ENCODE assay signal across 11 cellular contexts in the genomic region with DNA sequence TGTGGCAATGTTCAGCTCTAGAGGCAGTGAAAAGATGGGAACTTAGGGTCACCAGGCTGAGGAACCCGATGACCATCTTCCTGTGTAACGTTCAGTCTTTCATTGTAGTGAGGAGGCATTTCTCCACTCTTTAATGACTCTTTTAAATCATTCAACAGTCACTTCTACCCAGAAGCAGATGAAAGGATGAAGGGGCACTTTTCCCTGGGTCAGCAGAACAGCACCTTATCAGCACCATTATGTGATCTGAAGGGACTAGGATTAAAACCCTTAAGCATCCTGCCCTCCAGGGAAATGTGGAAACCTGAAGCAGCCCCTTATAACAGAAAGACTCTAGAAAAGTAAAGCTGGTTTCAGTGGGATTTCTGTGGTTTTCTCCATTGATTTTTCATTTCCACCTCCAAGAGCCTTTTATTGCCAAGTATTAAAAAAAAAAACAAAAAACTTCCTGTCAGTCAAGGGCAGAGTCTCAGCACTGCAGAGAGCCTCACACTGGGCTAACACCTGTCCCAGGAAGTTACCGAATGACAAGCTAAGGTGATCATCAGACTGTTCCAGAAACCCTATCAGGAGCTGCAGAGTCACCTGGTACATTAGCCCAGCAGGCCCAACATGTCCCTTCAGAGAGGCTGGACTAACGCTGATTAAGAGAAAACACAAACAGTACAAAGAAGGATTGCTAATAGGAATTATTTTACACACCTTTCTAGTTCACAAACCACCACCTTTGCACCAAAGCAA.
DNase-seq lines count a peak whose midpoint lies in the region; ATAC-seq and TF ChIP-seq lines count a peak whose summit lies in the region.
"Had no signal": no experiment of that assay in that cellular context is flagged by ENCODE, and none has a peak within 500 bp of the region (broad histone marks: within the 10 kb centered on the region; RNA-seq: fewer than 3 reads in every experiment).

No MANE protein-coding gene starts in this region.

- DNase-seq in NCI-H2196 (lab: John Stamatoyannopoulos, UW; ENCODE audit: unreplicated experiment) (peak; percentile 13), esophagus muscularis mucosa (ENCODE audit: extremely low spot score) (peak; percentile 29), smooth muscle cell (lab: John Stamatoyannopoulos, UW; ENCODE audit: unreplicated experiment) (no peak), brain microvascular endothelial cell (no peak)
- no peak for DNase-seq in activated T-cell treated with anti-CD3 and anti-CD28 coated beads, Interleukin-2, amount 50 U/mL, for 24 hours
- DNase-seq: activated CD4-positive, alpha-beta T cell treated with anti-CD3 and anti-CD28 coated beads for 1 hour; NCI-H1048; stimulated activated CD4-positive, alpha-beta T cell treated with anti-CD3 and anti-CD28 coated beads, Interleukin-4, amount 100 ng/mL, for 24 hours had no signal

- ATAC-seq in GM18867 (IDR thresholded peaks at IDR 0.05; ENCODE audit: unreplicated experiment) (peak; percentile 51), HG02623 (IDR thresholded peaks at IDR 0.05; ENCODE audit: unreplicated experiment) (no peak)
- ATAC-seq: SK-N-SH treated with all-trans-retinoic acid at 6 μM for 48 hours had no signal

- no peak overlapping the region for H3K4me3 Mint-ChIP-seq in activated T-cell treated with anti-CD3 and anti-CD28 coated beads, Interleukin-2, amount 50 U/mL, for 24 hours

- TF ChIP-seq POLR2A in esophagus muscularis mucosa (IDR thresholded peaks at IDR 0.05; ENCODE audit: low read depth), result no peak

- peaks cover 5% of the 10 kb centered on the region for H3K79me2 ChIP-seq in smooth muscle cell (ENCODE audit: low read depth)

- TF ChIP-seq EP300 in esophagus muscularis mucosa (IDR thresholded peaks at IDR 0.05), result no peak

- H2AFZ ChIP-seq in smooth muscle cell (ENCODE audit: low read depth), result no peak overlapping the region

- TF ChIP-seq CTCF in esophagus muscularis mucosa (IDR thresholded peaks at IDR 0.05) (no peak), smooth muscle cell (IDR thresholded peaks at IDR 0.05; ENCODE audit: borderline replicate concordance, insufficient read depth, poor library complexity, severe bottlenecking) (no peak), brain microvascular endothelial cell (IDR thresholded peaks at IDR 0.05; ENCODE audit: low read depth, low read length, missing control alignments) (no peak)

- no peaks in the 10 kb centered on the region for H3K36me3 Mint-ChIP-seq in activated T-cell treated with anti-CD3 and anti-CD28 coated beads, Interleukin-2, amount 50 U/mL, for 24 hours (ENCODE audit: low read depth)

- H3K36me3 ChIP-seq in esophagus muscularis mucosa (no peaks in the 10 kb centered on the region), smooth muscle cell (ENCODE audit: low read depth) (no peaks in the 10 kb centered on the region), brain microvascular endothelial cell (replicated peaks) (no peaks in the 10 kb centered on the region)

- no peak overlapping the region for H3K27ac Mint-ChIP-seq in activated T-cell treated with anti-CD3 and anti-CD28 coated beads, Interleukin-2, amount 50 U/mL, for 24 hours

- H3K27me3 Mint-ChIP-seq in activated T-cell treated with anti-CD3 and anti-CD28 coated beads, Interleukin-2, amount 50 U/mL, for 24 hours, result peaks cover 30% of the 10 kb centered on the region

- no peaks in the 10 kb centered on the region for H3K4me1 Mint-ChIP-seq in activated T-cell treated with anti-CD3 and anti-CD28 coated beads, Interleukin-2, amount 50 U/mL, for 24 hours (ENCODE audit: low read depth)

- H3K4me1 ChIP-seq in esophagus muscularis mucosa, result peaks cover 15 to 59% (median 42%) of the 10 kb centered on the region in 4 donors
- peaks cover 26% of the 10 kb centered on the region for H3K4me1 ChIP-seq in smooth muscle cell (ENCODE audit: low read depth)

- H3K9me3 ChIP-seq in esophagus muscularis mucosa (no peaks in the 10 kb centered on the region), smooth muscle cell (replicated peaks; ENCODE audit: low read depth) (no peaks in the 10 kb centered on the region)

- no peak overlapping the region for H3K4me3 ChIP-seq in esophagus muscularis mucosa
- H3K4me3 ChIP-seq in smooth muscle cell, result no peak overlapping the region
- no peak overlapping the region for H3K4me3 ChIP-seq in brain microvascular endothelial cell (ENCODE audit: low read depth, low read length)

- intact Hi-C loops in esophagus muscularis mucosa (cut with DNase I), result loop anchor here (10.0 kb wide), 1 partner anchor 134 kb away; no protein-coding TSS in a partner anchor

- H3K27ac ChIP-seq in esophagus muscularis mucosa (replicated peaks in 1 of 4), result peak overlapping the region; percentile 74 to 84 (median 82)
- H3K27ac ChIP-seq in smooth muscle cell (ENCODE audit: low read depth), result peak overlapping the region; percentile 98
- H3K27ac ChIP-seq in brain microvascular endothelial cell, result no peak overlapping the region

- in situ Hi-C loops in brain microvascular endothelial cell (cut with HindIII; ENCODE audit: low pct_ligation_motif_present, low sequenced_read_pairs), result no loop called here

- H3F3A ChIP-seq in smooth muscle cell (ENCODE audit: low read depth), result peaks cover 15% of the 10 kb centered on the region

- H3K27me3 ChIP-seq in esophagus muscularis mucosa (no peaks in the 10 kb centered on the region), smooth muscle cell (ENCODE audit: low read depth) (no peaks in the 10 kb centered on the region), brain microvascular endothelial cell (replicated peaks) (no peaks in the 10 kb centered on the region)

- no peaks in the 10 kb centered on the region for H4K20me1 ChIP-seq in smooth muscle cell (ENCODE audit: low read depth)

- H3K4me2 ChIP-seq in smooth muscle cell, result no peak overlapping the region

- no peak overlapping the region for H3K9ac ChIP-seq in smooth muscle cell (ENCODE audit: low read depth)

- no peaks in the 10 kb centered on the region for H3K9me3 Mint-ChIP-seq in activated T-cell treated with anti-CD3 and anti-CD28 coated beads, Interleukin-2, amount 50 U/mL, for 24 hours

- WGBS in esophagus muscularis mucosa, result 71% methylated on average over 4 of the region's 4 CpGs
- 51% methylated on average over 4 of the region's 4 CpGs for WGBS in smooth muscle cell (ENCODE audit: low lambda C conversion rate)

Comparison
In these comparisons a context has a peak if more than half of its experiments do, and no peak if none do; other contexts are left out.
1. DNase-seq: peak in NCI-H2196 (single experiment) and esophagus muscularis mucosa (single experiment); none in smooth muscle cell (single experiment), activated T-cell treated with anti-CD3 and anti-CD28 coated beads, Interleukin-2, amount 50 U/mL, for 24 hours (single experiment) and brain microvascular endothelial cell (single experiment).